In genomic region chr6:132898376-132898775, GRCh38 we compare ENCODE assay signal across 20 cellular contexts.
DNase-seq lines count a peak whose midpoint lies in the region; ATAC-seq, FAIRE-seq and TF ChIP-seq lines count a peak whose summit lies in the region.
"Had no signal": no experiment of that assay in that cellular context is flagged by ENCODE, and none has a peak within 500 bp of the region (broad histone marks: within the 10 kb centered on the region; RNA-seq: fewer than 3 reads in every experiment).

No MANE protein-coding gene starts in this region.

- in situ Hi-C loops in K562 (cut with MboI): no loop called here

- 89% methylated on average over 4 of the region's 4 CpGs for WGBS in A549 (ENCODE audit: missing lambda C conversion rate)
- WGBS in K562 (ENCODE audit: insufficient coverage, low coverage, missing lambda C conversion rate): 0% methylated on average over 4 of the region's 4 CpGs
- WGBS in SK-N-SH (ENCODE audit: low lambda C conversion rate): 74% methylated on average over 4 of the region's 4 CpGs

- no peaks in the 10 kb centered on the region for H4K20me1 ChIP-seq in GM23338 (replicated peaks; ENCODE audit: insufficient read depth)
- no peaks in the 10 kb centered on the region for H4K20me1 ChIP-seq in K562 (replicated peaks; ENCODE audit: control insufficient read depth, insufficient read depth, low read length)
- no peaks in the 10 kb centered on the region for H4K20me1 ChIP-seq in SK-N-SH (ENCODE audit: insufficient read depth)
- H4K20me1 ChIP-seq: BLaER1 treated with 17β-estradiol and CSF1 and Interleukin-3, amounts not matched to agents 10 nM and 100 nM had no signal

- H2AFZ ChIP-seq in GM23338 (peak overlapping the region; percentile 60; the same call in 1 of the 2 replicates), K562 (ENCODE audit: low read depth, low read length) (no peak overlapping the region), SK-N-SH (ENCODE audit: low read depth) (no peak overlapping the region)

- H3K9ac ChIP-seq in K562 (ENCODE audit: insufficient read depth in 1 of 2, low read depth in 2 of 2, low read length in 2 of 2) (no peak overlapping the region), SK-N-SH (no peak overlapping the region)
- H3K9ac ChIP-seq: BLaER1 treated with 17β-estradiol and CSF1 and Interleukin-3, amounts not matched to agents 10 nM and 100 nM had no signal

- no peak for ATAC-seq in A549
- no peak for ATAC-seq in GM23338
- ATAC-seq in K562: no peak
- no peak for ATAC-seq in GM18870 (IDR thresholded peaks at IDR 0.05; ENCODE audit: unreplicated experiment)
- ATAC-seq: CD8-positive, alpha-beta T cell had no signal

- H3K79me2 ChIP-seq in GM23338 (replicated peaks; ENCODE audit: insufficient read depth): no peaks in the 10 kb centered on the region
- no peaks in the 10 kb centered on the region for H3K79me2 ChIP-seq in K562 (ENCODE audit: control insufficient read depth, insufficient read depth, low read length)
- H3K79me2 ChIP-seq in SK-N-SH (ENCODE audit: insufficient read depth): no peaks in the 10 kb centered on the region

- FAIRE-seq in A549 (lab: Jason Lieb, UNC) (no peak), K562 (lab: Jason Lieb, UNC) (no peak)
- FAIRE-seq: A204.1, D721Med, G401.6, GM12891 had no signal

- peaks cover 8% of the 10 kb centered on the region; the same call in 2 of the 3 replicates for H3K4me1 Mint-ChIP-seq in GM23338
- H3K4me1 Mint-ChIP-seq: B cell had no signal

- BruUV-seq in K562 (replicated peaks; lab: Mats Ljungman, UMichigan): no TSS peak

- H3K36me3 ChIP-seq in GM23338 (ENCODE audit: insufficient read depth) (no peaks in the 10 kb centered on the region), K562 (ENCODE audit: control insufficient read depth, insufficient read depth, low read length) (no peaks in the 10 kb centered on the region), SK-N-SH (replicated peaks in 1 of 2; ENCODE audit: control insufficient read depth in 1 of 2, insufficient read depth in 2 of 2, low read length in 1 of 2) (no peaks in the 10 kb centered on the region)
- H3K36me3 ChIP-seq: BLaER1 treated with 17β-estradiol and CSF1 and Interleukin-3, amounts not matched to agents 10 nM and 100 nM had no signal

- H3K9me3 ChIP-seq in A549 (no peaks in the 10 kb centered on the region), K562 (replicated peaks; ENCODE audit: control insufficient read depth, insufficient read depth, low read depth, low read length) (no peaks in the 10 kb centered on the region), SK-N-SH (no peaks in the 10 kb centered on the region)
- H3K9me3 ChIP-seq: BLaER1 treated with 17β-estradiol and CSF1 and Interleukin-3, amounts not matched to agents 10 nM and 100 nM; Caco-2 had no signal

- H3K9me1 ChIP-seq in K562 (ENCODE audit: control insufficient read depth, insufficient read depth, low read length): no peaks in the 10 kb centered on the region

- CTCF ChIA-PET in A549 (lab: Yijun Ruan, JAX) (no interaction called here), K562 (lab: Yijun Ruan, JAX; ENCODE audit: low intra/inter-chr PET ratio) (no interaction called here), SK-N-SH (lab: Yijun Ruan, JAX) (no interaction called here)

- H3K9me2 ChIP-seq in GM23338 (ENCODE audit: insufficient read depth) (no peaks in the 10 kb centered on the region; the same call in 1 of the 2 replicates), SK-N-SH (no peaks in the 10 kb centered on the region)

- TF ChIP-seq EP300 in A549 (IDR thresholded peaks at IDR 0.05) (no peak), K562 (IDR thresholded peaks at IDR 0.05; ENCODE audit: low read length) (no peak), SK-N-SH (IDR thresholded peaks at IDR 0.05; ENCODE audit: borderline replicate concordance in 1 of 2, low read depth in 1 of 2, low read length in 1 of 2) (no peak)

- H3K27ac ChIP-seq in A549 (no peak overlapping the region), GM23338 (ENCODE audit: low read depth) (no peak overlapping the region), K562 (ENCODE audit: extremely low read depth, low read depth, low read length) (no peak overlapping the region), SK-N-SH (ENCODE audit: low read depth in 2 of 2, low read length in 1 of 2) (no peak overlapping the region)
- H3K27ac ChIP-seq: BLaER1 treated with 17β-estradiol and CSF1 and Interleukin-3, amounts not matched to agents 10 nM and 100 nM had no signal

- H3K4me1 ChIP-seq in A549 (no peaks in the 10 kb centered on the region), GM23338 (ENCODE audit: insufficient read depth) (no peaks in the 10 kb centered on the region; the same call in none of the 2 replicates), K562 (replicated peaks in 1 of 2; ENCODE audit: control insufficient read depth in 2 of 2, insufficient read depth in 2 of 2, low read length in 2 of 2) (no peaks in the 10 kb centered on the region), SK-N-SH (ENCODE audit: control insufficient read depth in 1 of 2, insufficient read depth in 2 of 2, low read depth in 1 of 2, low read length in 1 of 2) (peaks cover 0 to 5% of the 10 kb centered on the region in 2 experiments; a peak in 2 of 4 replicates)
- H3K4me1 ChIP-seq: BLaER1 treated with 17β-estradiol and CSF1 and Interleukin-3, amounts not matched to agents 10 nM and 100 nM had no signal

- H3K27ac Mint-ChIP-seq in GM23338: no peak overlapping the region
- H3K27ac Mint-ChIP-seq: B cell; CD4-positive, alpha-beta T cell; CD8-positive, alpha-beta T cell had no signal

- TF ChIP-seq POLR2A in A549 (IDR thresholded peaks at IDR 0.05; ENCODE audit: low read length) (no peak), K562 (conservative IDR thresholded peaks at IDR 0.05) (no peak)

- H3K27me3 Mint-ChIP-seq in GM23338 (ENCODE audit: insufficient read depth, low read depth, poor library complexity): peaks cover 2% of the 10 kb centered on the region

- H3F3A ChIP-seq in GM23338 (replicated peaks; ENCODE audit: low read depth) (no peaks in the 10 kb centered on the region), SK-N-SH (replicated peaks; ENCODE audit: insufficient read depth) (no peaks in the 10 kb centered on the region)

- intact Hi-C loops in K562 (cut with micrococcal nuclease): no loop called here

- H3K4me3 Mint-ChIP-seq in GM23338: no peak overlapping the region
- H3K4me3 Mint-ChIP-seq: B cell; CD4-positive, alpha-beta T cell; CD8-positive, alpha-beta T cell had no signal

- TF ChIP-seq RAD21 in A549 (conservative IDR thresholded peaks at IDR 0.05 in 1 of 2, IDR thresholded peaks at IDR 0.05 in 1 of 2): no peak
- TF ChIP-seq RAD21 in K562 (CRISPR knock-in tag; conservative IDR thresholded peaks at IDR 0.05 in 1 of 2, IDR thresholded peaks at IDR 0.05 in 1 of 2): no peak
- no peak for TF ChIP-seq RAD21 in SK-N-SH (IDR thresholded peaks at IDR 0.05; ENCODE audit: low read length)

- DNase-seq in A549 (ENCODE audit: low read depth in 1 of 2, low spot score in 1 of 2): no peak
- no peak for DNase-seq in GM23338 (ENCODE audit: low spot score)
- no peak for DNase-seq in K562 (ENCODE audit: extremely low read depth in 1 of 4, low spot score in 3 of 4)
- DNase-seq in SK-N-SH: no peak
- DNase-seq in NCI-H69 (lab: John Stamatoyannopoulos, UW): no peak
- DNase-seq: 8988T; AML-193; Caco-2; Calu3; CD4-positive, alpha-beta T cell; CD8-positive, alpha-beta T cell; DMS79 treated with DMSO at 0.1 percent for 48 hours; GF-D8 had no signal

- H3K4me2 ChIP-seq in A549 (no peak overlapping the region), GM23338 (no peak overlapping the region), K562 (ENCODE audit: insufficient read depth, low read length) (no peak overlapping the region), SK-N-SH (no peak overlapping the region)
- H3K4me2 ChIP-seq: BLaER1 treated with 17β-estradiol and CSF1 and Interleukin-3, amounts not matched to agents 10 nM and 100 nM had no signal

- H3K9me3 Mint-ChIP-seq in GM23338: no peaks in the 10 kb centered on the region
- H3K9me3 Mint-ChIP-seq: CD4-positive, alpha-beta T cell; CD8-positive, alpha-beta T cell had no signal

- H3K4me3 ChIP-seq in A549: no peak overlapping the region
- H3K4me3 ChIP-seq in GM23338: no peak overlapping the region
- H3K4me3 ChIP-seq in K562: no peak overlapping the region
- H3K4me3 ChIP-seq in SK-N-SH (ENCODE audit: low read depth in 2 of 2, low read length in 1 of 2): no peak overlapping the region
- H3K4me3 ChIP-seq: BLaER1 treated with 17β-estradiol and CSF1 and Interleukin-3, amounts not matched to agents 10 nM and 100 nM had no signal

- POLR2A ChIA-PET in A549 (lab: Yijun Ruan, JAX) (no interaction called here), K562 (lab: Yijun Ruan, JAX) (no interaction called here), SK-N-SH (lab: Yijun Ruan, JAX) (no interaction called here)

- H3K36me3 Mint-ChIP-seq in GM23338 (ENCODE audit: low read depth): no peaks in the 10 kb centered on the region
- H3K36me3 Mint-ChIP-seq: CD8-positive, alpha-beta T cell had no signal

- H3K27me3 ChIP-seq in GM23338 (ENCODE audit: insufficient read depth) (no peaks in the 10 kb centered on the region), K562 (ENCODE audit: control insufficient read depth in 2 of 2, insufficient read depth in 2 of 2, low read length in 2 of 2) (no peaks in the 10 kb centered on the region), SK-N-SH (ENCODE audit: insufficient read depth) (no peaks in the 10 kb centered on the region)
- H3K27me3 ChIP-seq: BLaER1 treated with 17β-estradiol and CSF1 and Interleukin-3, amounts not matched to agents 10 nM and 100 nM had no signal

- TF ChIP-seq CTCF in A549 (IDR thresholded peaks at IDR 0.05): no peak
- no peak for TF ChIP-seq CTCF in GM23338 (conservative IDR thresholded peaks at IDR 0.05; ENCODE audit: low read depth in 2 of 2)
- no peak for TF ChIP-seq CTCF in K562 (IDR thresholded peaks at IDR 0.05 in 2 of 3, conservative IDR thresholded peaks at IDR 0.05 in 1 of 3; ENCODE audit: insufficient read depth in 2 of 3, low read depth in 1 of 3, low read length in 3 of 3)
- no peak for TF ChIP-seq CTCF in SK-N-SH (IDR thresholded peaks at IDR 0.05)

TF ChIP-seq in A549, 52 proteins besides CTCF, POLR2A, EP300 and RAD21 (continues in another document):
- TF ChIP-seq CHD4 (IDR thresholded peaks at IDR 0.05; ENCODE audit: borderline replicate concordance) (no peak), HEYL (CRISPR knock-in tag; IDR thresholded peaks at IDR 0.05) (no peak), CBX8 (IDR thresholded peaks at IDR 0.05) (no peak)

TF ChIP-seq in GM23338, 12 proteins besides CTCF, POLR2A, EP300 and RAD21 (continues in another document):
- TF ChIP-seq EZH2phosphoT487 (IDR thresholded peaks at IDR 0.05; ENCODE audit: unreplicated experiment) (no peak), EZH2 (IDR thresholded peaks at IDR 0.05; ENCODE audit: low read depth, unreplicated experiment) (no peak)

TF ChIP-seq in K562, 482 proteins besides CTCF, POLR2A, EP300 and RAD21 (continues in another document):
- TF ChIP-seq HDAC2 (IDR thresholded peaks at IDR 0.05) (no peak), CBX2 (IDR thresholded peaks at IDR 0.05; ENCODE audit: insufficient read depth, low read length, poor library complexity, severe bottlenecking) (no peak), ZNF586 (CRISPR knock-in tag; conservative IDR thresholded peaks at IDR 0.05) (no peak)

TF ChIP-seq in SK-N-SH, 30 proteins besides CTCF, POLR2A, EP300 and RAD21:
- TF ChIP-seq FOXJ3 (CRISPR knock-in tag; IDR thresholded peaks at IDR 0.05) (no peak), JUND (IDR thresholded peaks at IDR 0.05) (no peak), TEAD4 (IDR thresholded peaks at IDR 0.05; ENCODE audit: borderline replicate concordance, insufficient read depth) (no peak)
TF ChIP-seq in SK-N-SH: peak in this region for 0.

Comparison
In these comparisons a context has a peak if more than half of its experiments do, and no peak if none do; other contexts are left out.
1. Of the 35 proteins assayed by ChIP-seq in both K562 and A549: peak only in K562: none; only in A549: MAFK; in both: none; in neither: 34.